20 cellular contexts compared by ENCODE assay signal in the genomic region with DNA sequence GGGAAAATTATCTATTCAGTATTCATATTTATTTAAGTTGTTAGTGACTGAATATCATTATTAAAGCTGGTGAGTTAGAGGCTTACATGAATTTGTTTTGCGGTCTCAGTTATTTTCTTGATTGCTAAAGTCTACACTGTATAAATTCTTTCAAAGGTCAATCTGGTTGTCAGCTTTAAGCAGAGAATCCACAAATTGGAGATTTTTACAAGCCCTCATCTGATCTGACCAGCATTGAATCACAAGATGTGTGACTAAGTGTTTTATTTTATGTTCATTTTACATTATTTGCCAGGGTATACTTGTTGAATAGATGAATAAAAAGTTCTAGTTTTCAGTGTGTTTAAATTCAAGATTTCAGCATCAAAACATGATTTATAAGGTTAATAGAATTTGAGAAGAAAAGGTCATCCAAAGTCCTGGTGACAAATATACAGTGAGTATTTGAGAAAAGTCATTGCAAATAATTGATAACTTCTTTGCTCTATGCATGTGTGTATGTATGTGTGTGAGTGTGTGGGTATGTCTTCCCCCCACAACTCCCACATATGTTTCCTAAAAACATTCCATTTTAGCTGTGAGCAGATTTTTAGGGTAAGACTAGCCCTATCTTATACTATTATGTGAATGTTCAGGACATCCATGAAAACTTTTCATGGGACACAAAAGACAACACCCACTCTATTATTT. TPM values are rescaled to one million over a fixed set of nuclear protein-coding genes. Genes with fewer than 3 reads are reported as not detected.
A peak's percentile ranks its signal among the peaks of the same experiment; 100 is the strongest.
DNase-seq lines count a peak whose midpoint lies in the region; ATAC-seq, FAIRE-seq and TF ChIP-seq lines count a peak whose summit lies in the region.
"Had no signal": no experiment of that assay in that cellular context is flagged by ENCODE, and none has a peak within 500 bp of the region (broad histone marks: within the 10 kb centered on the region; RNA-seq: fewer than 3 reads in every experiment).

No MANE protein-coding gene starts in this region.

- no peak for TF ChIP-seq RAD21 in neural cell (conservative IDR thresholded peaks at IDR 0.05)

- TF ChIP-seq EP300 in neural cell (conservative IDR thresholded peaks at IDR 0.05; ENCODE audit: poor library complexity, severe bottlenecking): no peak

- POLR2A ChIA-PET in endothelial cell of umbilical vein (lab: Charles Lee): no interaction called here

- H3K27ac ChIP-seq in endothelial cell of umbilical vein (ENCODE audit: insufficient read depth, low read depth, low read length): no peak overlapping the region
- H3K27ac ChIP-seq in neural cell (ENCODE audit: low read length): no peak overlapping the region
- H3K27ac ChIP-seq: BLaER1, heart left ventricle, PC-9 had no signal

- no peaks in the 10 kb centered on the region for H3K9me2 ChIP-seq in neural cell (ENCODE audit: insufficient read depth, low read length)

- no peaks in the 10 kb centered on the region for H3K27me3 ChIP-seq in endothelial cell of umbilical vein (ENCODE audit: control insufficient read depth in 2 of 2, insufficient read depth in 2 of 2, low read length in 2 of 2)
- H3K27me3 ChIP-seq in neural cell (ENCODE audit: insufficient read depth, low read depth, low read length): no peaks in the 10 kb centered on the region
- no peaks in the 10 kb centered on the region for H3K27me3 ChIP-seq in BE2C
- H3K27me3 ChIP-seq: BLaER1, heart left ventricle had no signal

- H3K4me1 ChIP-seq in endothelial cell of umbilical vein (ENCODE audit: control insufficient read depth, extremely low read depth, insufficient read depth, low read length) (peaks cover 17% of the 10 kb centered on the region), BE2C (peaks cover under 1% of the 10 kb centered on the region; the same call in 1 of the 2 replicates)
- H3K4me1 ChIP-seq: BLaER1 had no signal

- H3K9me1 ChIP-seq in endothelial cell of umbilical vein (replicated peaks; ENCODE audit: control insufficient read depth, extremely low read depth, insufficient read depth, low read length): no peaks in the 10 kb centered on the region

- H3K4me2 ChIP-seq in endothelial cell of umbilical vein (ENCODE audit: insufficient read depth, low read length) (no peak overlapping the region), neural cell (ENCODE audit: low read length) (peak overlapping the region; percentile 13)
- H3K4me2 ChIP-seq: BLaER1, PC-9 had no signal

- no peaks in the 10 kb centered on the region for H3F3A ChIP-seq in neural cell (ENCODE audit: insufficient read depth, low read length, poor library complexity, severe bottlenecking)

- no peak for TF ChIP-seq POLR2A in endothelial cell of umbilical vein (IDR thresholded peaks at IDR 0.05; ENCODE audit: low read depth, low read length)

- H2AFZ ChIP-seq in endothelial cell of umbilical vein (ENCODE audit: low read depth, low read length) (no peak overlapping the region), neural cell (ENCODE audit: low read depth, low read length) (no peak overlapping the region)
- H2AFZ ChIP-seq: PC-9 had no signal

- dilution Hi-C loops in endothelial cell of umbilical vein (cut with MboI; ENCODE audit: extremely low pct_ligation_motif_present, low sequenced_read_pairs): no loop called here

- no peaks in the 10 kb centered on the region for H3K9me3 ChIP-seq in endothelial cell of umbilical vein (replicated peaks; ENCODE audit: control insufficient read depth, insufficient read depth, low read length)
- no peaks in the 10 kb centered on the region for H3K9me3 ChIP-seq in neural cell (ENCODE audit: low read length)
- H3K9me3 ChIP-seq in BE2C: no peaks in the 10 kb centered on the region
- H3K9me3 ChIP-seq: BLaER1, heart left ventricle had no signal

- no peak for FAIRE-seq in endothelial cell of umbilical vein (lab: Jason Lieb, UNC)
- FAIRE-seq: D721Med, keratinocyte had no signal

- peak; percentile 66 for DNase-seq in EH (ENCODE audit: low read depth)
- DNase-seq in M059J (ENCODE audit: low read depth): peak; percentile 27
- peak; percentile 23 for DNase-seq in endothelial cell of umbilical vein (ENCODE audit: low read depth, low spot score)
- DNase-seq in BE2C: no peak
- DNase-seq in hippocampal formation (lab: John Stamatoyannopoulos, UW): no peak
- DNase-seq: activated CD4-positive, alpha-beta memory T cell treated with anti-CD3 and anti-CD28 coated beads for 36 hours; activated naive CD8-positive, alpha-beta T cell treated with anti-CD3 and anti-CD28 coated beads for 36 hours; activated T-cell treated with anti-CD3 and anti-CD28 coated beads, Interleukin-2, amount 50 U/mL, for 4 hours; central memory CD4-positive, alpha-beta T cell; heart left ventricle; NCI-H1048; NCI-H748 treated with DMSO at 0.1 percent for 48 hours; PC-9; stimulated activated CD4-positive, alpha-beta T cell treated with anti-CD3 and anti-CD28 coated beads, Interleukin-2, amount 100 ng/mL, for 48 hours had no signal

- no peaks in the 10 kb centered on the region for H4K20me1 ChIP-seq in endothelial cell of umbilical vein (replicated peaks; ENCODE audit: control insufficient read depth, extremely low read depth, insufficient read depth, low read length)
- H4K20me1 ChIP-seq in neural cell (ENCODE audit: insufficient read depth): no peaks in the 10 kb centered on the region
- H4K20me1 ChIP-seq: BLaER1 had no signal

- H3K4me3 ChIP-seq in endothelial cell of umbilical vein (replicated peaks in 1 of 3; ENCODE audit: insufficient read depth in 1 of 3, low read depth in 1 of 3, low read length in 3 of 3): no peak overlapping the region
- peak overlapping the region; percentile 40 for H3K4me3 ChIP-seq in neural cell (ENCODE audit: low read length)
- H3K4me3 ChIP-seq in BE2C (ENCODE audit: low read depth, low read length): no peak overlapping the region
- H3K4me3 ChIP-seq: BLaER1, heart left ventricle, PC-9 had no signal

- CTCF ChIA-PET in endothelial cell of umbilical vein (lab: Charles Lee): interaction anchor here (1.4 to 2.9 kb wide), 3 partner anchors 205 to 254 kb away, joined by 5 to 25 read pairs (median 20); no protein-coding TSS in a partner anchor

- H3K9ac ChIP-seq in endothelial cell of umbilical vein (replicated peaks; ENCODE audit: extremely low read depth, insufficient read depth, low read length): no peak overlapping the region
- H3K9ac ChIP-seq in neural cell (ENCODE audit: low read length): no peak overlapping the region
- H3K9ac ChIP-seq: BLaER1 had no signal

- H3K36me3 ChIP-seq in endothelial cell of umbilical vein (ENCODE audit: control insufficient read depth in 2 of 2, extremely low read depth in 1 of 2, insufficient read depth in 2 of 2, low read length in 2 of 2): no peaks in the 10 kb centered on the region
- H3K36me3 ChIP-seq in neural cell (ENCODE audit: insufficient read depth, low read length): no peaks in the 10 kb centered on the region
- H3K36me3 ChIP-seq in BE2C: no peaks in the 10 kb centered on the region
- H3K36me3 ChIP-seq: BLaER1, heart left ventricle had no signal

- no peaks in the 10 kb centered on the region for H3K79me2 ChIP-seq in endothelial cell of umbilical vein (ENCODE audit: control insufficient read depth, insufficient read depth, low read length)
- peaks cover 74% of the 10 kb centered on the region for H3K79me2 ChIP-seq in neural cell (replicated peaks; ENCODE audit: insufficient read depth, low read length)

- intact Hi-C loops in endothelial cell of umbilical vein (cut with micrococcal nuclease): loop anchor here (5.0 to 10.0 kb wide), 3 partner anchors 68 to 995 kb away; a partner anchor contains a TSS

- BruUV-seq in endothelial cell of umbilical vein (replicated peaks; lab: Mats Ljungman, UMichigan): no TSS peak

- ATAC-seq in HG02642 (IDR thresholded peaks at IDR 0.05; ENCODE audit: poor library complexity, unreplicated experiment): no peak
- no peak for ATAC-seq in GM19455 (IDR thresholded peaks at IDR 0.05; ENCODE audit: unreplicated experiment)
- ATAC-seq: activated T-cell treated with anti-CD3 and anti-CD28 coated beads, Interleukin-2, amount 50 U/mL, for 4 hours; heart left ventricle had no signal

- no peak for TF ChIP-seq CTCF in endothelial cell of umbilical vein (IDR thresholded peaks at IDR 0.05; ENCODE audit: extremely low read depth in 1 of 2, insufficient read depth in 1 of 2, low read depth in 1 of 2, low read length in 2 of 2)
- TF ChIP-seq CTCF in neural cell (IDR thresholded peaks at IDR 0.05; ENCODE audit: poor library complexity, severe bottlenecking): no peak
- TF ChIP-seq CTCF in BE2C (IDR thresholded peaks at IDR 0.05; ENCODE audit: low read depth, low read length): no peak

TF ChIP-seq in endothelial cell of umbilical vein, 7 proteins besides CTCF, POLR2A, EP300 and RAD21 (continues in another document):
- no peak for TF ChIP-seq JUN (IDR thresholded peaks at IDR 0.05; ENCODE audit: borderline replicate concordance, insufficient read depth, insufficient read length, low read depth)
- TF ChIP-seq GATA2 (IDR thresholded peaks at IDR 0.05; ENCODE audit: insufficient read depth, insufficient read length, low read depth, low read length): no peak
- no peak for TF ChIP-seq FOS (IDR thresholded peaks at IDR 0.05; ENCODE audit: borderline replicate concordance, insufficient read depth, low read length)
- no peak for TF ChIP-seq EZH2 (IDR thresholded peaks at IDR 0.05; ENCODE audit: borderline replicate concordance, low read depth, low read length, severe bottlenecking)
- no peak for TF ChIP-seq MYC (IDR thresholded peaks at IDR 0.05; ENCODE audit: low read depth, low read length)

TF ChIP-seq in neural cell, 6 proteins besides CTCF, POLR2A, EP300 and RAD21 (continues in another document):
- no peak for TF ChIP-seq EZH2 (IDR thresholded peaks at IDR 0.05; ENCODE audit: borderline replicate concordance, insufficient read depth, low read length, poor library complexity, severe bottlenecking)
- no peak for TF ChIP-seq SMC3 (conservative IDR thresholded peaks at IDR 0.05; ENCODE audit: poor library complexity)
- no peak for TF ChIP-seq MXI1 (conservative IDR thresholded peaks at IDR 0.05; ENCODE audit: poor library complexity, severe bottlenecking)
- no peak for TF ChIP-seq TAF1 (IDR thresholded peaks at IDR 0.05; ENCODE audit: low read depth)
- no peak for TF ChIP-seq POLR2AphosphoS5 (IDR thresholded peaks at IDR 0.05)

RNA-seq across cellular contexts. Expression of a gene that starts 4.4 kb away (rescaled TPM):
- total RNA-seq in M059J (2014; rRNA removed; shearing (Covaris generic)): 13.6 and 20.1 TPM in 2 replicates
- total RNA-seq in endothelial cell of umbilical vein: 1.2 and 1.7 TPM in 2 replicates
- polyA plus RNA-seq in endothelial cell of umbilical vein: 0.49 and 0.68 TPM in 2 replicates
- 0.68 and 0.73 TPM in 2 replicates for polyA plus RNA-seq in endothelial cell of umbilical vein (2011; cell fraction: cytosol; rRNA removed)
- polyA plus RNA-seq in endothelial cell of umbilical vein (2011; cell fraction: nucleus; rRNA removed): 1.3 and 1.6 TPM in 2 replicates
- 0.45 and 0.76 TPM in 2 replicates for polyA plus RNA-seq in endothelial cell of umbilical vein (2012)
- polyA minus RNA-seq in endothelial cell of umbilical vein: 1.5 and 1.6 TPM in 2 replicates
- not detected for polyA minus RNA-seq in endothelial cell of umbilical vein (2011; cell fraction: cytosol; rRNA and poly(A)+ RNA removed)
- 3.3 and 4.3 TPM in 2 replicates for polyA minus RNA-seq in endothelial cell of umbilical vein (2011; cell fraction: nucleus; rRNA and poly(A)+ RNA removed)
- polyA plus RNA-seq in neural cell: 20.7 and 22.8 TPM in 2 replicates
- 130 and 157 TPM in 2 replicates for polyA minus RNA-seq in neural cell
- 51.7 TPM for polyA plus RNA-seq in BE2C (2012; ENCODE audit: insufficient read depth, insufficient read length, low read depth)

Comparison
In these comparisons a context has a peak if more than half of its experiments do, and no peak if none do; other contexts are left out.
1. DNase-seq: peak in EH (single experiment), M059J (single experiment) and endothelial cell of umbilical vein (single experiment); none in BE2C (single experiment) and hippocampal formation (0 of 2).